ENCODE assay signal across 15 cellular contexts in the genomic region with DNA sequence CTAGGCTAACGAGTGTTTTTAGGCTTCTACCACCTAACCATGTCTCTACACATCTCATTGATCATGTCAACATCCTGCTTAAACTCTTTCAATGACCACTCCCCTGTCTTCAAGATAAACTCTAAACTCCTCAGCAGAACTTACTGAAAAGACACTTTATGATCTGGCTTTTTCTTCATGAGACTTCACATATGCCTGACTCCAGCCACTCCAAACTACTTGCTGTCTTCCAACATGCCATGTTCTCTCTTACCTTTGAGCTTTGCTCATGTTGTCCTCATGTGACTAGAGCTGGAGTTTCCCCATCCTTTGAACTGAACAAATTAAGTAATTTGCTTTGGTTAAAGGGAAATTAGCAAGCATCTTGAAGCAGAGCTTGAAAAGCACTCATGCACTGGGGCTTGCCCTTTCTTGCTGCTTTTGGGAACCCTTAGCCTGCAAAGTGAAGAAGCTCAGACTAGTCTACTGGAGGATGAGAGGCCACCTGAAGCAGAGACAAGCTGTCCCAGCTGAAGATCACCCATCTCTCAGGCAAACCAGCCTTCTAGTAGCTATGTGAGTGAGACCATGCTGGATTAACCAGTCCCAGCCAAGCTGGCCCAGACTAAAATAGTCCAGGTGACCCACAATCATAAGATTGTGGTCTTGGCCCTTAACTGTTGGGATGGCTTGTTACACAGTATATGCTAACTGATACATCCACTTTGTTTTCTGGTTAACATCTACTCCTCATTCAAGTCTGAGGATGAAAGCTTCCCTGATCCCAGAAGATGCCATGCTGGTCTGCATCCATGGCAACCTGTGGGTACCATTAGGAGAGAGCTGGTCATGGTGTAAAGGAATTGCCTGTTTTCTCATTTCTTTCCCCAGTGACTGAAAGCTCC.
DNase-seq lines count a peak whose midpoint lies in the region; ATAC-seq and TF ChIP-seq lines count a peak whose summit lies in the region.
"Had no signal": no experiment of that assay in that cellular context is flagged by ENCODE, and none has a peak within 500 bp of the region (broad histone marks: within the 10 kb centered on the region; RNA-seq: fewer than 3 reads in every experiment).

No MANE protein-coding gene starts in this region.

- H3K4me3 ChIP-seq in GM12865 (ENCODE audit: low read depth, low read length) (peak overlapping the region; percentile 55), prostate gland (no peak overlapping the region)
- H3K4me3 ChIP-seq: BLaER1, heart left ventricle, right atrium auricular region had no signal

- no peaks in the 10 kb centered on the region for H3K27me3 Mint-ChIP-seq in CD4-positive, alpha-beta T cell
- no peaks in the 10 kb centered on the region for H3K27me3 Mint-ChIP-seq in T-helper 17 cell
- no peaks in the 10 kb centered on the region for H3K27me3 Mint-ChIP-seq in central memory CD8-positive, alpha-beta T cell

- CTCF ChIA-PET in CD4-positive, alpha-beta T cell (lab: Charles Lee) = interaction anchor here (0.7 to 1.7 kb wide), 5 partner anchors 22 to 287 kb away, joined by 3 read pairs; partner anchors contain the start of gene ATXN1

- no peaks in the 10 kb centered on the region for H3K4me1 ChIP-seq in prostate gland (replicated peaks)

- intact Hi-C loops in CD4-positive, alpha-beta T cell (cut with DNase I, micrococcal nuclease) = loop anchor here in 1 of 2 experiments (1.0 to 5.0 kb wide), 3 partner anchors 9 to 38 kb away; no protein-coding TSS in a partner anchor
- intact Hi-C loops in prostate gland (cut with DNase I) = no loop called here

- no peaks in the 10 kb centered on the region for H3K27me3 ChIP-seq in CD4-positive, alpha-beta T cell (ENCODE audit: control insufficient read depth, insufficient read depth, low read length)
- H3K27me3 ChIP-seq in prostate gland (replicated peaks; ENCODE audit: insufficient read depth) = no peaks in the 10 kb centered on the region
- H3K27me3 ChIP-seq: BLaER1, heart left ventricle, right atrium auricular region had no signal

- TF ChIP-seq CTCF in CD4-positive, alpha-beta T cell (IDR thresholded peaks at IDR 0.05) = no peak
- no peak for TF ChIP-seq CTCF in GM12865 (IDR thresholded peaks at IDR 0.05; ENCODE audit: insufficient read depth, low read depth, low read length, missing control alignments)
- TF ChIP-seq CTCF in prostate gland (IDR thresholded peaks at IDR 0.05) = no peak

- peak in 1 of 10 experiments; percentile 28 for DNase-seq in CD4-positive, alpha-beta T cell
- DNase-seq in GM12865 (ENCODE audit: low read depth) = peak; percentile 76
- no peak for DNase-seq in T-helper 17 cell
- no peak for DNase-seq in central memory CD8-positive, alpha-beta T cell (ENCODE audit: low spot score in 2 of 2)
- no peak for DNase-seq in LoVo (ENCODE audit: low spot score)
- no peak for DNase-seq in mucosa of gallbladder (ENCODE audit: low spot score)
- no peak for DNase-seq in prostate gland (ENCODE audit: low spot score)
- DNase-seq in SKM-1 (lab: John Stamatoyannopoulos, UW; ENCODE audit: unreplicated experiment) = no peak
- DNase-seq: activated gamma-delta T cell treated with Interleukin-2 at 50 U/mL for 16 hours, HCEC 1CT, heart left ventricle, NCI-H2081 treated with DMSO at 0.1 percent for 48 hours, NCI-H774 had no signal

- ATAC-seq in CD4-positive, alpha-beta T cell (ENCODE audit: poor library complexity) = peak; percentile 27
- peak; percentile 68 for ATAC-seq in T-helper 17 cell
- ATAC-seq in central memory CD8-positive, alpha-beta T cell (replicated peaks; ENCODE audit: extremely low read depth, poor library complexity, severe bottlenecking) = peak; percentile 35
- ATAC-seq: heart left ventricle had no signal

- peak overlapping the region; percentile 65 for H3K27ac ChIP-seq in CD4-positive, alpha-beta T cell (ENCODE audit: low read depth, low read length)
- H3K27ac ChIP-seq in prostate gland = no peak overlapping the region
- H3K27ac ChIP-seq: BLaER1, heart left ventricle, right atrium auricular region had no signal

- H3K4me1 Mint-ChIP-seq in CD4-positive, alpha-beta T cell (ENCODE audit: low read depth) = peaks cover 63% of the 10 kb centered on the region
- peaks cover 37% of the 10 kb centered on the region for H3K4me1 Mint-ChIP-seq in T-helper 17 cell
- peaks cover 57% of the 10 kb centered on the region for H3K4me1 Mint-ChIP-seq in central memory CD8-positive, alpha-beta T cell

- H3K9me3 Mint-ChIP-seq in CD4-positive, alpha-beta T cell = no peaks in the 10 kb centered on the region
- no peaks in the 10 kb centered on the region for H3K9me3 Mint-ChIP-seq in central memory CD8-positive, alpha-beta T cell

- no peaks in the 10 kb centered on the region for H3K36me3 ChIP-seq in prostate gland
- H3K36me3 ChIP-seq: BLaER1, heart left ventricle, right atrium auricular region had no signal

- H3K4me3 Mint-ChIP-seq in CD4-positive, alpha-beta T cell = peak overlapping the region; percentile 74
- H3K4me3 Mint-ChIP-seq in T-helper 17 cell = peak overlapping the region; percentile 58
- peak overlapping the region; percentile 12 for H3K4me3 Mint-ChIP-seq in central memory CD8-positive, alpha-beta T cell

- no peaks in the 10 kb centered on the region for H3K9me3 ChIP-seq in CD4-positive, alpha-beta T cell (ENCODE audit: control insufficient read depth, low read length)
- H3K9me3 ChIP-seq in T-helper 17 cell (ENCODE audit: control insufficient read depth, low read length, poor library complexity, severe bottlenecking) = no peaks in the 10 kb centered on the region
- no peaks in the 10 kb centered on the region for H3K9me3 ChIP-seq in prostate gland
- H3K9me3 ChIP-seq: BLaER1, heart left ventricle, right atrium auricular region had no signal

- POLR2A ChIA-PET in CD4-positive, alpha-beta T cell (lab: Charles Lee) = interaction anchor here (0.9 to 1.0 kb wide), 2 partner anchors 8 to 10 kb away, joined by 3 read pairs; no protein-coding TSS in a partner anchor

- WGBS in prostate gland = 97% methylated on average over 1 of the region's 1 CpG

- TF ChIP-seq POLR2A in prostate gland (IDR thresholded peaks at IDR 0.05) = no peak

- H3K36me3 Mint-ChIP-seq in CD4-positive, alpha-beta T cell (ENCODE audit: low read depth) = peaks cover 8% of the 10 kb centered on the region
- H3K36me3 Mint-ChIP-seq in T-helper 17 cell (ENCODE audit: low read depth) = peaks cover 6% of the 10 kb centered on the region
- H3K36me3 Mint-ChIP-seq in central memory CD8-positive, alpha-beta T cell (ENCODE audit: insufficient read depth) = peaks cover 23% of the 10 kb centered on the region

- H3K27ac Mint-ChIP-seq in CD4-positive, alpha-beta T cell = peak overlapping the region; percentile 79
- peak overlapping the region; percentile 95 for H3K27ac Mint-ChIP-seq in T-helper 17 cell
- H3K27ac Mint-ChIP-seq in central memory CD8-positive, alpha-beta T cell (ENCODE audit: low read depth) = peak overlapping the region; percentile 74

Comparison
In these comparisons a context has a peak if more than half of its experiments do, and no peak if none do; other contexts are left out.
1. H3K4me3 Mint-ChIP-seq: peak in every context shown above with its lines; median percentile 74 in CD4-positive, alpha-beta T cell; 58 in T-helper 17 cell; 12 in central memory CD8-positive, alpha-beta T cell.